In the genomic region with DNA sequence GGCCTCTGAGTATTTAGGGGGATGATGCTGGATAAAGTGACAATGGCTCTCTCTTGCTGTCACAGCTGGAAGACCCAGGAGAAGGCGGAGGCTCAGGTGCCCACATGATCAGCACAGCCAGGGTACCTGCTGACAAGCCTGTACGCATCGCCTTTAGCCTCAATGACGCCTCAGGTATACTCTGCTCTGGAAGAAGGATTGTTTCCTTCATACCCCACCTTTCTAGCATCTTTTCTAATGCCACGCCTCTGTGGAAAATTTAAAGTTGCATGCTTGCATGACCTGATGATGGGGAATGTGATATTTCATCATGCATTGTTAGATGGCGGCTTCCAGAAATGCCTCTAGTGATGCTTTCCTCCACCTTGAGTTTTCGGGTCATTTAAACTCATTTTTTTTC, we compare ENCODE assay signal across 1 cellular context.
TF ChIP-seq lines count a peak whose summit lies in the region.

No MANE protein-coding gene starts in this region.

TF ChIP-seq in GM23338, 12 proteins besides CTCF, POLR2A, EP300 and RAD21:
- TF ChIP-seq ZNF114 (CRISPR knock-in tag; IDR thresholded peaks at IDR 0.05) (no peak), JUNB (IDR thresholded peaks at IDR 0.05; ENCODE audit: unreplicated experiment) (no peak), CREB1 (CRISPR knock-in tag; IDR thresholded peaks at IDR 0.05; ENCODE audit: low read depth) (no peak)
